ENCODE assay signal across 2 cellular contexts in the genomic region with DNA sequence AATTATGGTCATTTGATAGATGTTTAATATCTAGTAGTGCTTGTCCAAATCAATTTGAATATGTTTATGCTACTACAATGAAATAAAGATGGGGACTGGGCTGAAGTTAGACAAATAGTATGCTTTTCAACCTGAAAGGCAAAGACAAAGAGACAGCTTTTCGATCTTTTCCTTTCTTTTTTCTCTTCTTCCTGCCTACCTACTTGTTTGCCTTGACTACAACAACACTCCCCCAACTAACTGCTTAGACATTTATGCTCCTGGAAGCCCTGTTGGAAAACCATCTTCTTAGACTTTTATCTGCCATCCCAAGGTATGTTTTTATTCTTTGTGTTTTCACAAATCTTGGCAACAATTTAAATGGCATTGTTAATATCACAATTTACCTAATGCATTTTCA.
TF ChIP-seq lines count a peak whose summit lies in the region.

No MANE protein-coding gene starts in this region.

TF ChIP-seq in endothelial cell of umbilical vein, 7 proteins besides CTCF, POLR2A, EP300 and RAD21:
- TF ChIP-seq POLR2AphosphoS5 (IDR thresholded peaks at IDR 0.05; ENCODE audit: insufficient read depth, low read depth, low read length) (no peak), EZH2 (IDR thresholded peaks at IDR 0.05; ENCODE audit: borderline replicate concordance, low read depth, low read length, severe bottlenecking) (no peak), GATA2 (IDR thresholded peaks at IDR 0.05; ENCODE audit: insufficient read depth, insufficient read length, low read depth, low read length) (no peak), MYC (IDR thresholded peaks at IDR 0.05; ENCODE audit: low read depth, low read length) (no peak), FOS (IDR thresholded peaks at IDR 0.05; ENCODE audit: borderline replicate concordance, insufficient read depth, low read length) (no peak), JUN (IDR thresholded peaks at IDR 0.05; ENCODE audit: borderline replicate concordance, insufficient read depth, insufficient read length, low read depth) (no peak)
- TF ChIP-seq, protein P1, sequence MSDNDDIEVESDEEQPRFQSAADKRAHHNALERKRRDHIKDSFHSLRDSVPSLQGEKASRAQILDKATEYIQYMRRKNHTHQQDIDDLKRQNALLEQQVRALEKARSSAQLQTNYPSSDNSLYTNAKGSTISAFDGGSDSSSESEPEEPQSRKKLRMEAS (IDR thresholded peaks at IDR 0.05; ENCODE audit: insufficient read depth, insufficient read length) = no peak

TF ChIP-seq in HepG2, 621 proteins besides CTCF, POLR2A, EP300 and RAD21:
- no peak for TF ChIP-seq CREB3 (CRISPR knock-in tag; IDR thresholded peaks at IDR 0.05)
- no peak for TF ChIP-seq RFX1 (IDR thresholded peaks at IDR 0.05)
- TF ChIP-seq, protein P2, sequence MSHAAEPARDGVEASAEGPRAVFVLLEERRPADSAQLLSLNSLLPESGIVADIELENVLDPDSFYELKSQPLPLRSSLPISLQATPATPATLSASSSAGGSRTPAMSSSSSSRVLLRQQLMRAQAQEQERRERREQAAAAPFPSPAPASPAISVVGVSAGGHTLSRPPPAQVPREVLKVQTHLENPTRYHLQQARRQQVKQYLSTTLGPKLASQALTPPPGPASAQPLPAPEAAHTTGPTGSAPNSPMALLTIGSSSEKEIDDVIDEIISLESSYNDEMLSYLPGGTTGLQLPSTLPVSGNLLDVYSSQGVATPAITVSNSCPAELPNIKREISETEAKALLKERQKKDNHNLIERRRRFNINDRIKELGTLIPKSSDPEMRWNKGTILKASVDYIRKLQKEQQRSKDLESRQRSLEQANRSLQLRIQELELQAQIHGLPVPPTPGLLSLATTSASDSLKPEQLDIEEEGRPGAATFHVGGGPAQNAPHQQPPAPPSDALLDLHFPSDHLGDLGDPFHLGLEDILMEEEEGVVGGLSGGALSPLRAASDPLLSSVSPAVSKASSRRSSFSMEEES (CRISPR knock-in tag; IDR thresholded peaks at IDR 0.05) = no peak
- TF ChIP-seq PAF1 (CRISPR knock-in tag; IDR thresholded peaks at IDR 0.05) = no peak
- TF ChIP-seq, protein P3, sequence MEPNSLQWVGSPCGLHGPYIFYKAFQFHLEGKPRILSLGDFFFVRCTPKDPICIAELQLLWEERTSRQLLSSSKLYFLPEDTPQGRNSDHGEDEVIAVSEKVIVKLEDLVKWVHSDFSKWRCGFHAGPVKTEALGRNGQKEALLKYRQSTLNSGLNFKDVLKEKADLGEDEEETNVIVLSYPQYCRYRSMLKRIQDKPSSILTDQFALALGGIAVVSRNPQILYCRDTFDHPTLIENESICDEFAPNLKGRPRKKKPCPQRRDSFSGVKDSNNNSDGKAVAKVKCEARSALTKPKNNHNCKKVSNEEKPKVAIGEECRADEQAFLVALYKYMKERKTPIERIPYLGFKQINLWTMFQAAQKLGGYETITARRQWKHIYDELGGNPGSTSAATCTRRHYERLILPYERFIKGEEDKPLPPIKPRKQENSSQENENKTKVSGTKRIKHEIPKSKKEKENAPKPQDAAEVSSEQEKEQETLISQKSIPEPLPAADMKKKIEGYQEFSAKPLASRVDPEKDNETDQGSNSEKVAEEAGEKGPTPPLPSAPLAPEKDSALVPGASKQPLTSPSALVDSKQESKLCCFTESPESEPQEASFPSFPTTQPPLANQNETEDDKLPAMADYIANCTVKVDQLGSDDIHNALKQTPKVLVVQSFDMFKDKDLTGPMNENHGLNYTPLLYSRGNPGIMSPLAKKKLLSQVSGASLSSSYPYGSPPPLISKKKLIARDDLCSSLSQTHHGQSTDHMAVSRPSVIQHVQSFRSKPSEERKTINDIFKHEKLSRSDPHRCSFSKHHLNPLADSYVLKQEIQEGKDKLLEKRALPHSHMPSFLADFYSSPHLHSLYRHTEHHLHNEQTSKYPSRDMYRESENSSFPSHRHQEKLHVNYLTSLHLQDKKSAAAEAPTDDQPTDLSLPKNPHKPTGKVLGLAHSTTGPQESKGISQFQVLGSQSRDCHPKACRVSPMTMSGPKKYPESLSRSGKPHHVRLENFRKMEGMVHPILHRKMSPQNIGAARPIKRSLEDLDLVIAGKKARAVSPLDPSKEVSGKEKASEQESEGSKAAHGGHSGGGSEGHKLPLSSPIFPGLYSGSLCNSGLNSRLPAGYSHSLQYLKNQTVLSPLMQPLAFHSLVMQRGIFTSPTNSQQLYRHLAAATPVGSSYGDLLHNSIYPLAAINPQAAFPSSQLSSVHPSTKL (CRISPR knock-in tag; IDR thresholded peaks at IDR 0.05) = no peak
- TF ChIP-seq TBX3 (IDR thresholded peaks at IDR 0.05; ENCODE audit: borderline replicate concordance) = no peak
- TF ChIP-seq ZBTB3 (CRISPR knock-in tag; IDR thresholded peaks at IDR 0.05; ENCODE audit: borderline replicate concordance, low read depth) = no peak
TF ChIP-seq in HepG2: peak in this region for 0.
